ENCODE assay signal across 8 cellular contexts in the genomic region with DNA sequence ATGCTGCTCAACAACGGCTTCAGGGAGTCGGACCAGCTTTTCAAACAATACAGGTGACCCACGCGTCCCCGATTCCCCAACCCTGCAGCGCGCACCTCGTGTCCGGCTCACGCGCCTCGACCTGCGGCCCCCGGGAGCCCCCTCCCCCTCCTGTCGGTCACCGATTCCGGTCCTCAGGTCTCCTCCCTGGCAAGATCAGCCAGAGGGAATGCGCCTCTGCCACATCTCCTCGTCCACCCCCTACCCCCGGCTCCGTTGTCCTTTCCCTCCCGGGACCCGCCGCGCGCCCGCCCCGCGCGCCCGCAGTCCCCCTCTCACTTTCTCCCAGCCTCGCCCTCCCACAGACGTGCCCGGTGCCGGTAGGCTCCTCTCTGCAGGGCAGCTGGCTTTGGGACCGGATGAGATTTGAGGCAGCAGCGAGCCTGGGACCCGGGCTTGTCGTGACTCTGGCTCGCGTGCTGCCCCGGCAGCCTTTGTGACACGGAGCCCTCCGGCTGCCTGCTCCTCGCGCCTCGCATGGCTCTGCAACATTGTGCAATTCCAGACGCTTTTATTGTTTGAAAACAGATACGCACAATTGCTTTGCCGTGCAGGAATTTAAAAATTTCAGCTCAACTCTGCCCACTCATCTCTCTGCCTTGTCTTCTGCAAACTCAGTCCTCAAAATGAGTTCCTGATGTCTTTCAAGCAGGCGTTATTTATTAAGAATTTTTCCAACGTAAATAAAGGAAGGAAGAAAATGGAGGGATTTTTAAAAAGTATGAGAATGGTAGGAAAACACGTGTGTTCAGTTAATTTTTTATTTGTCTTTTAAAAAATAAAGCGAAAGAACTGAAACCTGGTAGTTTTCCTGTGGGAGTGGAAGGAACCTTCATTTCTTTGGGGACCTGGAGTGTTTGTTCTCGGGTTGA. TPM values are rescaled to one million over a fixed set of nuclear protein-coding genes. Genes with fewer than 3 reads are reported as not detected.
A peak's percentile ranks its signal among the peaks of the same experiment; 100 is the strongest.
DNase-seq lines count a peak whose midpoint lies in the region; ATAC-seq and TF ChIP-seq lines count a peak whose summit lies in the region.

No MANE protein-coding gene starts in this region.

- peak overlapping the region; percentile 69 for H3K9ac ChIP-seq in HUES48 (ENCODE audit: low read depth, low read length)

- no peaks in the 10 kb centered on the region for H3K9me3 ChIP-seq in CD4-positive, alpha-beta memory T cell (ENCODE audit: control insufficient read depth in 1 of 2, low read length in 2 of 2)
- H3K9me3 ChIP-seq in HUES48 (ENCODE audit: control insufficient read depth, insufficient read depth, low read length) = no peaks in the 10 kb centered on the region
- no peaks in the 10 kb centered on the region for H3K9me3 ChIP-seq in right cardiac atrium (ENCODE audit: control insufficient read depth, low read length)
- H3K9me3 ChIP-seq in prostate gland = no peaks in the 10 kb centered on the region

- H3K4me1 ChIP-seq in CD4-positive, alpha-beta memory T cell (ENCODE audit: insufficient read depth, low read length) = peaks cover 77% of the 10 kb centered on the region
- H3K4me1 ChIP-seq in HUES48 (ENCODE audit: control insufficient read depth, insufficient read depth, low read length) (peaks cover 49% of the 10 kb centered on the region), right cardiac atrium (ENCODE audit: control insufficient read depth, insufficient read depth, low read length) (no peaks in the 10 kb centered on the region), prostate gland (replicated peaks) (no peaks in the 10 kb centered on the region)

- H3K4me3 Mint-ChIP-seq in CD4-positive, alpha-beta memory T cell = peak overlapping the region; percentile 92 to 100 (median 96)

- no peak for TF ChIP-seq CTCF in prostate gland (IDR thresholded peaks at IDR 0.05)

- H3K36me3 Mint-ChIP-seq in CD4-positive, alpha-beta memory T cell = peaks cover 21 to 37% of the 10 kb centered on the region in 2 donors

- H3K27ac Mint-ChIP-seq in CD4-positive, alpha-beta memory T cell = peak overlapping the region; percentile 87 to 98 (median 94)

- POLR2A ChIA-PET in CD4-positive, alpha-beta memory T cell (lab: Charles Lee; ENCODE audit: partially characterized antibody) = interaction anchor here (0.9 to 15.2 kb wide), 22 partner anchors 8 to 187 kb away, joined by 3 to 241 read pairs (median 4); no protein-coding TSS in a partner anchor

- peak overlapping the region; percentile 73 to 83 for H3K4me3 ChIP-seq in CD4-positive, alpha-beta memory T cell (ENCODE audit: low read length in 2 of 2)
- H3K4me3 ChIP-seq in HUES48 (ENCODE audit: low read depth, low read length) (peak overlapping the region; percentile 88), right cardiac atrium (ENCODE audit: low read length) (peak overlapping the region; percentile 97), prostate gland (peak overlapping the region; percentile 72 to 87)

- H3K27ac ChIP-seq in CD4-positive, alpha-beta memory T cell (ENCODE audit: low read depth, low read length) = peak overlapping the region; percentile 75
- no peak overlapping the region for H3K27ac ChIP-seq in HUES48 (ENCODE audit: low read depth, low read length)
- peak overlapping the region; percentile 53 for H3K27ac ChIP-seq in right cardiac atrium (ENCODE audit: low read length)
- peak overlapping the region; percentile 82 to 86 for H3K27ac ChIP-seq in prostate gland

- H3K27me3 ChIP-seq in CD4-positive, alpha-beta memory T cell (ENCODE audit: insufficient read depth, low read length) = no peaks in the 10 kb centered on the region
- H3K27me3 ChIP-seq in HUES48 (ENCODE audit: control insufficient read depth, insufficient read depth, low read length) = peaks cover 24% of the 10 kb centered on the region
- H3K27me3 ChIP-seq in right cardiac atrium (ENCODE audit: control insufficient read depth, insufficient read depth) = no peaks in the 10 kb centered on the region
- no peaks in the 10 kb centered on the region for H3K27me3 ChIP-seq in prostate gland (replicated peaks; ENCODE audit: insufficient read depth)

- WGBS in right cardiac atrium = 1% methylated on average over 55 of the region's 55 CpGs
- WGBS in prostate gland = 2% methylated on average over 44 of the region's 55 CpGs

- peak; percentile 16 for TF ChIP-seq POLR2A in prostate gland (IDR thresholded peaks at IDR 0.05)

- peak in 4 of 5 donors; percentile 39 to 66 (median 44) for DNase-seq in CD4-positive, alpha-beta memory T cell
- DNase-seq in SW480 (ENCODE audit: low spot score) = peak; percentile 63
- DNase-seq in astrocyte of the hippocampus (ENCODE audit: low read depth, low spot score) = peak; percentile 70
- peak; percentile 65 to 82 (median 73) for DNase-seq in right cardiac atrium
- peak; percentile 40 for DNase-seq in prostate gland (ENCODE audit: low spot score)

- CTCF ChIA-PET in CD4-positive, alpha-beta memory T cell (lab: Charles Lee; ENCODE audit: partially characterized antibody) = interaction anchor here (1.2 kb wide), 1 partner anchor 46 kb away, joined by 3 read pairs; no protein-coding TSS in a partner anchor

- no peaks in the 10 kb centered on the region for H3K36me3 ChIP-seq in CD4-positive, alpha-beta memory T cell (ENCODE audit: insufficient read depth, low read length)
- 0 out of 2 replicates have a peak, but pooled peaks cover 4% of the 10 kb centered on the region for H3K36me3 ChIP-seq in HUES48 (ENCODE audit: control insufficient read depth, insufficient read depth, low read length)
- no peaks in the 10 kb centered on the region for H3K36me3 ChIP-seq in prostate gland

- ATAC-seq in right cardiac atrium (peak; percentile 54 to 59), HG03095 (IDR thresholded peaks at IDR 0.05; ENCODE audit: unreplicated experiment) (no peak), HG03039 (IDR thresholded peaks at IDR 0.05; ENCODE audit: unreplicated experiment) (no peak)

- H3K27me3 Mint-ChIP-seq in CD4-positive, alpha-beta memory T cell = no peaks in the 10 kb centered on the region

- H3K4me1 Mint-ChIP-seq in CD4-positive, alpha-beta memory T cell = peaks cover 53 to 87% (median 64%) of the 10 kb centered on the region in 4 donors

- no peaks in the 10 kb centered on the region for H3K9me3 Mint-ChIP-seq in CD4-positive, alpha-beta memory T cell

- intact Hi-C loops in CD4-positive, alpha-beta memory T cell (cut with micrococcal nuclease) = loop anchor here (1.0 to 5.0 kb wide), 3 partner anchors 61 to 188 kb away; no protein-coding TSS in a partner anchor
- intact Hi-C loops in right cardiac atrium (cut with DNase I) (loop anchor here in 2 of 4 donors (10.0 kb wide), 1 partner anchor 100 kb away; no protein-coding TSS in a partner anchor), prostate gland (cut with DNase I) (loop anchor here (5.0 kb wide), 1 partner anchor 88 kb away; no protein-coding TSS in a partner anchor)

RNA-seq across cellular contexts. Expression of gene TTC39C, which starts 0.7 kb away (rescaled TPM):
- 100 to 1,000 TPM; 168 to 180 TPM for total RNA-seq in CD4-positive, alpha-beta memory T cell
- 100 to 1,000 TPM; 134 to 165 TPM for polyA plus RNA-seq in CD4-positive, alpha-beta memory T cell
- 10 to 100 TPM in 1 of 4 donors, 1 to 10 TPM in 3; 4.1 to 11.0 (median 6.0) TPM for total RNA-seq in right cardiac atrium
- polyA plus RNA-seq in right cardiac atrium = 2.8 TPM
- total RNA-seq in prostate gland = 10 to 100 TPM; 31.2 to 40.0 TPM

Comparison
In these comparisons a context has a peak if more than half of its experiments do, and no peak if none do; other contexts are left out.
1. ATAC-seq: peak in right cardiac atrium (2 of 2); none in HG03095 (single experiment) and HG03039 (single experiment).
2. RNA of gene TTC39C, which starts 0.7 kb away (total RNA-seq): 168 to 180 TPM in CD4-positive, alpha-beta memory T cell; 31.2 to 40.0 TPM in prostate gland and 4.1 to 11.0 TPM in right cardiac atrium; every median in the first group is over 4 times any median in the second.
3. Peak in every context shown above with its lines, with median percentiles within 50 percentile points of each other: DNase-seq and H3K4me3 ChIP-seq.